ENCODE assay signal across 29 cellular contexts in the genomic region with DNA sequence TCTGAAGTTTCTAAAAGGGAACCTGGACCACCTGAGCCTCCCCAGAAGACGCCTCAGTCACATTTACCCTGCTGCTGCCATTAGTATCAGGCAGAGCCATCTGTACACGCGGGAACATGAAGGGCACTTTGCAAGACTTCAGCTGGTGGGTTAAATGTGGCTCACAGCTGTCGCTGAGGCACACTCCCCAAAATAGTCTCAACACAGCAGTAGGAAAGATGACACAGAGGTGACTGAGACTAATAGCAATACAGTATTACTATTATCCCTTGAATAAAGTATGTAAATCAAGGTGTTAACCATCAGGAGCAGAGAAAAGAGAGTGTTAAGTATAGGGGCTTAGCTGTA. TPM values are rescaled to one million over a fixed set of nuclear protein-coding genes. Genes with fewer than 3 reads are reported as not detected.
A peak's percentile ranks its signal among the peaks of the same experiment; 100 is the strongest.
DNase-seq lines count a peak whose midpoint lies in the region; ATAC-seq lines count a peak whose summit lies in the region.
"Had no signal": no experiment of that assay in that cellular context is flagged by ENCODE, and none has a peak within 500 bp of the region (broad histone marks: within the 10 kb centered on the region; RNA-seq: fewer than 3 reads in every experiment).

No MANE protein-coding gene starts in this region.

- no peak overlapping the region for H3K4me3 ChIP-seq in Karpas-422 (ENCODE audit: low read length)

- H3K27ac Mint-ChIP-seq in activated CD4-positive, alpha-beta T cell treated with anti-CD3 and anti-CD28 coated beads for 36 hours = no peak overlapping the region
- no peak overlapping the region for H3K27ac Mint-ChIP-seq in activated T-helper 1 cell treated with anti-CD3 and anti-CD28 coated beads, Interleukin-12 subunit alpha, Interleukin-12 subunit beta, Interleukin-2, Interleukin-4 antibody, amounts not matched to agents 30 ng/mL and 10 ng/mL and 1 ng/mL, durations not matched to agents 14 hours and 24 hours and 36 hours
- H3K27ac Mint-ChIP-seq: activated B cell treated with CpG ODN at 0.5 μM for 24 hours; activated CD8-positive, alpha-beta memory T cell treated with anti-CD3 and anti-CD28 coated beads, Interleukin-2, amount 10 ng/mL, durations not matched to agents 7 days and 5 days; CD8-positive, alpha-beta T cell; HFFc6; IgD-negative memory B cell; naive thymus-derived CD8-positive, alpha-beta T cell; stimulated activated naive B cell treated with anti-CD40 and anti-IgM and Interleukin-4, amounts not matched to agents 10 μg/mL and 1 μg/mL and 100 μg/mL, for 72 hours; T-cell; type B pancreatic cell had no signal

- H3K4me2 ChIP-seq in Karpas-422 (ENCODE audit: low read depth, low read length, poor library complexity, severe bottlenecking) = no peak overlapping the region

- peaks cover 10% of the 10 kb centered on the region for H3K27me3 Mint-ChIP-seq in activated CD4-positive, alpha-beta T cell treated with anti-CD3 and anti-CD28 coated beads for 36 hours
- H3K27me3 Mint-ChIP-seq in activated T-helper 1 cell treated with anti-CD3 and anti-CD28 coated beads, Interleukin-12 subunit alpha, Interleukin-12 subunit beta, Interleukin-2, Interleukin-4 antibody, amounts not matched to agents 30 ng/mL and 10 ng/mL and 1 ng/mL, durations not matched to agents 14 hours and 24 hours and 36 hours (ENCODE audit: insufficient read depth) = peaks cover 45% of the 10 kb centered on the region

- H3K9me2 ChIP-seq in Karpas-422 (replicated peaks; ENCODE audit: insufficient read depth, low read length) = no peaks in the 10 kb centered on the region

- peaks cover 5% of the 10 kb centered on the region; the same call in 1 of the 2 replicates for H4K20me1 ChIP-seq in Karpas-422 (ENCODE audit: insufficient read depth, low read depth, low read length)

- peak; percentile 46 for DNase-seq in Karpas-422
- DNase-seq in NCI-H2171 (lab: John Stamatoyannopoulos, UW) = peak; percentile 47
- no peak for DNase-seq in Right ventricle myocardium superior
- DNase-seq in myocyte (ENCODE audit: low read depth) = peak; percentile 96
- DNase-seq in activated CD4-positive, alpha-beta T cell treated with anti-CD3 and anti-CD28 coated beads for 36 hours = no peak
- DNase-seq in activated T-helper 1 cell treated with anti-CD3 and anti-CD28 coated beads, Interleukin-12 subunit alpha, Interleukin-12 subunit beta, Interleukin-2, Interleukin-4 antibody, amounts not matched to agents 30 ng/mL and 10 ng/mL and 1 ng/mL, durations not matched to agents 14 hours and 24 hours and 36 hours (ENCODE audit: low spot score) = no peak
- no peak for DNase-seq in posterior vena cava (ENCODE audit: low spot score)
- DNase-seq: ACHN; activated B cell treated with CpG ODN at 0.5 μM for 24 hours; activated CD4-positive, alpha-beta T cell treated with anti-CD3 and anti-CD28 coated beads, Interleukin-2, amount 50 U/mL, for 4 hours; amygdala; BE2C; CD8-positive, alpha-beta T cell; HFFc6; midbrain; naive thymus-derived CD8-positive, alpha-beta T cell; NCI-H1105; NCI-H1930; NCI-H226; NCI-H748 treated with DMSO at 0.1 percent for 48 hours; occipital lobe; stimulated activated naive B cell treated with anti-CD40 and anti-IgM and Interleukin-4, amounts not matched to agents 10 μg/mL and 1 μg/mL and 100 μg/mL, for 72 hours; substantia nigra had no signal

- no peaks in the 10 kb centered on the region for H3K27me3 ChIP-seq in Karpas-422 (ENCODE audit: low read length)

- H3K9me3 Mint-ChIP-seq in activated CD4-positive, alpha-beta T cell treated with anti-CD3 and anti-CD28 coated beads for 36 hours (ENCODE audit: low read depth) = no peaks in the 10 kb centered on the region
- H3K9me3 Mint-ChIP-seq in activated T-helper 1 cell treated with anti-CD3 and anti-CD28 coated beads, Interleukin-12 subunit alpha, Interleukin-12 subunit beta, Interleukin-2, Interleukin-4 antibody, amounts not matched to agents 30 ng/mL and 10 ng/mL and 1 ng/mL, durations not matched to agents 14 hours and 24 hours and 36 hours = no peaks in the 10 kb centered on the region
- H3K9me3 Mint-ChIP-seq: activated B cell treated with CpG ODN at 0.5 μM for 24 hours; activated naive CD4-positive, alpha-beta T cell treated with anti-CD3 and anti-CD28 coated beads, Interleukin-2, amount 50 U/mL, for 72 hours; CD8-positive, alpha-beta T cell; HFFc6; IgD-negative memory B cell; naive thymus-derived CD8-positive, alpha-beta T cell; stimulated activated naive B cell treated with anti-CD40 and anti-IgM and Interleukin-4, amounts not matched to agents 10 μg/mL and 1 μg/mL and 100 μg/mL, for 72 hours; T-cell; type B pancreatic cell had no signal

- H3K27ac ChIP-seq in Karpas-422 (ENCODE audit: low read length) = no peak overlapping the region

- no peaks in the 10 kb centered on the region for H3K4me1 Mint-ChIP-seq in activated CD4-positive, alpha-beta T cell treated with anti-CD3 and anti-CD28 coated beads for 36 hours
- H3K4me1 Mint-ChIP-seq in activated T-helper 1 cell treated with anti-CD3 and anti-CD28 coated beads, Interleukin-12 subunit alpha, Interleukin-12 subunit beta, Interleukin-2, Interleukin-4 antibody, amounts not matched to agents 30 ng/mL and 10 ng/mL and 1 ng/mL, durations not matched to agents 14 hours and 24 hours and 36 hours (ENCODE audit: low read depth) = peaks cover 5% of the 10 kb centered on the region
- H3K4me1 Mint-ChIP-seq: activated B cell treated with CpG ODN at 0.5 μM for 24 hours; IgD-negative memory B cell; stimulated activated naive B cell treated with anti-CD40 and anti-IgM and Interleukin-4, amounts not matched to agents 10 μg/mL and 1 μg/mL and 100 μg/mL, for 72 hours had no signal

- peaks cover 16% of the 10 kb centered on the region for H3K4me1 ChIP-seq in Karpas-422 (ENCODE audit: low read length)

- CTCF ChIA-PET in activated CD4-positive, alpha-beta T cell treated with anti-CD3 and anti-CD28 coated beads for 36 hours (lab: Charles Lee) = interaction anchor here (1.3 kb wide), 1 partner anchor 9 kb away, joined by 3 read pairs; no protein-coding TSS in a partner anchor

- POLR2A ChIA-PET in activated CD4-positive, alpha-beta T cell treated with anti-CD3 and anti-CD28 coated beads for 36 hours (lab: Charles Lee) = no interaction called here

- intact Hi-C loops in Right ventricle myocardium superior (cut with DNase I) (no loop called here), posterior vena cava (cut with DNase I) (no loop called here)
- intact Hi-C loops in activated CD4-positive, alpha-beta T cell treated with anti-CD3 and anti-CD28 coated beads for 36 hours (cut with DNase I, micrococcal nuclease) = no loop called here
- intact Hi-C loops in activated T-helper 1 cell treated with anti-CD3 and anti-CD28 coated beads, Interleukin-12 subunit alpha, Interleukin-12 subunit beta, Interleukin-2, Interleukin-4 antibody, amounts not matched to agents 30 ng/mL and 10 ng/mL and 1 ng/mL, durations not matched to agents 14 hours and 24 hours and 36 hours (cut with micrococcal nuclease) = no loop called here

- no peaks in the 10 kb centered on the region for H3K9me3 ChIP-seq in Karpas-422 (ENCODE audit: low read length)
- H3K9me3 ChIP-seq: BE2C had no signal

- no peak overlapping the region for H2AFZ ChIP-seq in Karpas-422 (ENCODE audit: low read length)

- no peaks in the 10 kb centered on the region for H3K36me3 ChIP-seq in Karpas-422 (ENCODE audit: insufficient read depth, low read length)
- H3K36me3 ChIP-seq: BE2C had no signal

- no peak overlapping the region for H3K9ac ChIP-seq in Karpas-422 (ENCODE audit: low read length)

- no peak overlapping the region for H3K4me3 Mint-ChIP-seq in activated CD4-positive, alpha-beta T cell treated with anti-CD3 and anti-CD28 coated beads for 36 hours
- no peak overlapping the region for H3K4me3 Mint-ChIP-seq in activated T-helper 1 cell treated with anti-CD3 and anti-CD28 coated beads, Interleukin-12 subunit alpha, Interleukin-12 subunit beta, Interleukin-2, Interleukin-4 antibody, amounts not matched to agents 30 ng/mL and 10 ng/mL and 1 ng/mL, durations not matched to agents 14 hours and 24 hours and 36 hours
- H3K4me3 Mint-ChIP-seq: activated B cell treated with CpG ODN at 0.5 μM for 24 hours; activated CD8-positive, alpha-beta memory T cell treated with anti-CD3 and anti-CD28 coated beads, Interleukin-2, amount 10 ng/mL, durations not matched to agents 7 days and 5 days; CD8-positive, alpha-beta T cell; HFFc6; IgD-negative memory B cell; naive thymus-derived CD8-positive, alpha-beta T cell; stimulated activated naive B cell treated with anti-CD40 and anti-IgM and Interleukin-4, amounts not matched to agents 10 μg/mL and 1 μg/mL and 100 μg/mL, for 72 hours; T-cell; type B pancreatic cell had no signal

- no peaks in the 10 kb centered on the region for H3K36me3 Mint-ChIP-seq in activated CD4-positive, alpha-beta T cell treated with anti-CD3 and anti-CD28 coated beads for 36 hours (ENCODE audit: low read depth)
- H3K36me3 Mint-ChIP-seq in activated T-helper 1 cell treated with anti-CD3 and anti-CD28 coated beads, Interleukin-12 subunit alpha, Interleukin-12 subunit beta, Interleukin-2, Interleukin-4 antibody, amounts not matched to agents 30 ng/mL and 10 ng/mL and 1 ng/mL, durations not matched to agents 14 hours and 24 hours and 36 hours (ENCODE audit: low read depth) = no peaks in the 10 kb centered on the region
- H3K36me3 Mint-ChIP-seq: activated CD8-positive, alpha-beta memory T cell treated with anti-CD3 and anti-CD28 coated beads, Interleukin-2, amount 10 ng/mL, durations not matched to agents 7 days and 5 days; activated naive CD4-positive, alpha-beta T cell treated with anti-CD3 and anti-CD28 coated beads, Interleukin-2, amount 50 U/mL, for 72 hours; CD8-positive, alpha-beta T cell; IgD-negative memory B cell; naive thymus-derived CD8-positive, alpha-beta T cell; T-cell; type B pancreatic cell had no signal

- ATAC-seq in Right ventricle myocardium superior (ENCODE audit: poor library complexity) = peak; percentile 92
- ATAC-seq in activated CD4-positive, alpha-beta T cell treated with anti-CD3 and anti-CD28 coated beads for 36 hours = no peak
- ATAC-seq in GM21737 (IDR thresholded peaks at IDR 0.05; ENCODE audit: unreplicated experiment) = no peak
- ATAC-seq: activated CD8-positive, alpha-beta memory T cell treated with anti-CD3 and anti-CD28 coated beads, Interleukin-2, amount 10 ng/mL, durations not matched to agents 7 days and 5 days; activated naive CD4-positive, alpha-beta T cell treated with anti-CD3 and anti-CD28 coated beads, Interleukin-2, amount 50 U/mL, for 72 hours; CD8-positive, alpha-beta T cell; naive thymus-derived CD8-positive, alpha-beta T cell; stimulated activated naive B cell treated with anti-CD40 and anti-IgM and Interleukin-4, amounts not matched to agents 10 μg/mL and 1 μg/mL and 100 μg/mL, for 72 hours; T-cell had no signal

- no peaks in the 10 kb centered on the region for H3K79me2 ChIP-seq in Karpas-422 (ENCODE audit: low read length)

RNA-seq across cellular contexts. Expression of a gene that starts 28.9 kb away (rescaled TPM):
- total RNA-seq in Karpas-422 (2014; rRNA removed; shearing (Covaris generic); ENCODE audit: low replicate concordance) = 208 and 309 TPM in 2 replicates
- 145 TPM for total RNA-seq in Right ventricle myocardium superior
- 262 and 290 TPM in 2 replicates for total RNA-seq in myocyte
- polyA plus RNA-seq in myocyte (2012) = 261 TPM
- total RNA-seq in activated CD4-positive, alpha-beta T cell treated with anti-CD3 and anti-CD28 coated beads for 36 hours = 100 to 1,000 TPM; 129 to 245 TPM
- total RNA-seq in activated T-helper 1 cell treated with anti-CD3 and anti-CD28 coated beads, Interleukin-12 subunit alpha, Interleukin-12 subunit beta, Interleukin-2, Interleukin-4 antibody, amounts not matched to agents 30 ng/mL and 10 ng/mL and 1 ng/mL, durations not matched to agents 14 hours and 24 hours and 36 hours = 264 and 265 TPM in 2 replicates
- total RNA-seq in posterior vena cava = 100 to 1,000 TPM; 116 to 128 TPM

RNA-seq across cellular contexts. Expression of a gene that starts 30.0 kb away (rescaled TPM):
- total RNA-seq in Karpas-422 (2014; rRNA removed; shearing (Covaris generic); ENCODE audit: low replicate concordance) = 16.2 and 26.5 TPM in 2 replicates
- 8.1 TPM for total RNA-seq in Right ventricle myocardium superior
- total RNA-seq in myocyte = 9.6 and 10.7 TPM in 2 replicates
- 10.0 TPM for polyA plus RNA-seq in myocyte (2012)
- 10 to 100 TPM; 23.9 to 27.4 TPM for total RNA-seq in activated CD4-positive, alpha-beta T cell treated with anti-CD3 and anti-CD28 coated beads for 36 hours
- 27.8 and 29.6 TPM in 2 replicates for total RNA-seq in activated T-helper 1 cell treated with anti-CD3 and anti-CD28 coated beads, Interleukin-12 subunit alpha, Interleukin-12 subunit beta, Interleukin-2, Interleukin-4 antibody, amounts not matched to agents 30 ng/mL and 10 ng/mL and 1 ng/mL, durations not matched to agents 14 hours and 24 hours and 36 hours
- 10 to 100 TPM in 1 of 2 donors, 1 to 10 TPM in 1; 9.7 to 13.1 TPM for total RNA-seq in posterior vena cava

Comparison
In these comparisons a context has a peak if more than half of its experiments do, and no peak if none do; other contexts are left out.
1. DNase-seq: peak in Karpas-422 (single experiment), NCI-H2171 (single experiment) and myocyte (single experiment); none in Right ventricle myocardium superior (single experiment), activated CD4-positive, alpha-beta T cell treated with anti-CD3 and anti-CD28 coated beads for 36 hours (single experiment), activated T-helper 1 cell treated with anti-CD3 and anti-CD28 coated beads, Interleukin-12 subunit alpha, Interleukin-12 subunit beta, Interleukin-2, Interleukin-4 antibody, amounts not matched to agents 30 ng/mL and 10 ng/mL and 1 ng/mL, durations not matched to agents 14 hours and 24 hours and 36 hours (single experiment) and posterior vena cava (single experiment).